ENCODE assay signal across 1 cellular context in the genomic region with DNA sequence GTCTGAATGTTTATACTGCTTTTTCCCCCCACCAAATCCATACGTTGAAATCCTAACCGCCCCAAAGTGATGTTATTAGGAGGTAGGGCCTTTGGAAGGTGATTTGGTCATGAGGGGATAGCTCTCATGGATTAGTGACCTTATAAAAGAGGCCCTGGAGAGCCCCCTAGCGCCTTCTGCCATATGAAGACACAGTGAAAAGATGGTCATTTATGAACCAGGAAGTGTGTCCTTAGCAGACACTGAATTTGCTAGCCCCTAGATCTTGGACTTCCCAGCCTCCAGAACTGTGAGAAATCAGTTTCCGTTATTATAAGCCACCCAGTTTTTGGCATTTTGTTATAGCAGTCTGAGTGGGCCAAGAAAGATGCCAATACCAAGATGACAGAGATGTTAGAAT.
TF ChIP-seq lines count a peak whose summit lies in the region.

No MANE protein-coding gene starts in this region.

TF ChIP-seq in GM23338, 12 proteins besides CTCF, POLR2A, EP300 and RAD21 (continued from another document):
- TF ChIP-seq ETS1 (IDR thresholded peaks at IDR 0.05) (no peak), POLR2AphosphoS5 (IDR thresholded peaks at IDR 0.05; ENCODE audit: low read depth) (no peak), ZNF114 (CRISPR knock-in tag; IDR thresholded peaks at IDR 0.05) (no peak), EZH2phosphoT487 (IDR thresholded peaks at IDR 0.05; ENCODE audit: unreplicated experiment) (no peak)
- TF ChIP-seq, protein P1, sequence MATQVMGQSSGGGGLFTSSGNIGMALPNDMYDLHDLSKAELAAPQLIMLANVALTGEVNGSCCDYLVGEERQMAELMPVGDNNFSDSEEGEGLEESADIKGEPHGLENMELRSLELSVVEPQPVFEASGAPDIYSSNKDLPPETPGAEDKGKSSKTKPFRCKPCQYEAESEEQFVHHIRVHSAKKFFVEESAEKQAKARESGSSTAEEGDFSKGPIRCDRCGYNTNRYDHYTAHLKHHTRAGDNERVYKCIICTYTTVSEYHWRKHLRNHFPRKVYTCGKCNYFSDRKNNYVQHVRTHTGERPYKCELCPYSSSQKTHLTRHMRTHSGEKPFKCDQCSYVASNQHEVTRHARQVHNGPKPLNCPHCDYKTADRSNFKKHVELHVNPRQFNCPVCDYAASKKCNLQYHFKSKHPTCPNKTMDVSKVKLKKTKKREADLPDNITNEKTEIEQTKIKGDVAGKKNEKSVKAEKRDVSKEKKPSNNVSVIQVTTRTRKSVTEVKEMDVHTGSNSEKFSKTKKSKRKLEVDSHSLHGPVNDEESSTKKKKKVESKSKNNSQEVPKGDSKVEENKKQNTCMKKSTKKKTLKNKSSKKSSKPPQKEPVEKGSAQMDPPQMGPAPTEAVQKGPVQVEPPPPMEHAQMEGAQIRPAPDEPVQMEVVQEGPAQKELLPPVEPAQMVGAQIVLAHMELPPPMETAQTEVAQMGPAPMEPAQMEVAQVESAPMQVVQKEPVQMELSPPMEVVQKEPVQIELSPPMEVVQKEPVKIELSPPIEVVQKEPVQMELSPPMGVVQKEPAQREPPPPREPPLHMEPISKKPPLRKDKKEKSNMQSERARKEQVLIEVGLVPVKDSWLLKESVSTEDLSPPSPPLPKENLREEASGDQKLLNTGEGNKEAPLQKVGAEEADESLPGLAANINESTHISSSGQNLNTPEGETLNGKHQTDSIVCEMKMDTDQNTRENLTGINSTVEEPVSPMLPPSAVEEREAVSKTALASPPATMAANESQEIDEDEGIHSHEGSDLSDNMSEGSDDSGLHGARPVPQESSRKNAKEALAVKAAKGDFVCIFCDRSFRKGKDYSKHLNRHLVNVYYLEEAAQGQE (IDR thresholded peaks at IDR 0.05; ENCODE audit: unreplicated experiment), result no peak
